25 cellular contexts compared by ENCODE assay signal in genomic region chr7:158997471-158997870, GRCh38.
DNase-seq lines count a peak whose midpoint lies in the region; ATAC-seq and TF ChIP-seq lines count a peak whose summit lies in the region.
"Had no signal": no experiment of that assay in that cellular context is flagged by ENCODE, and none has a peak within 500 bp of the region (broad histone marks: within the 10 kb centered on the region; RNA-seq: fewer than 3 reads in every experiment).

No MANE protein-coding gene starts in this region.

- intact Hi-C loops in natural killer cell (cut with micrococcal nuclease), result no loop called here

- H3K9ac ChIP-seq in ES-I3 (ENCODE audit: low read depth, low read length) (peak overlapping the region; percentile 21; the same call in 1 of the 2 replicates), HUES6 (ENCODE audit: low read length) (no peak overlapping the region), GM23248 (no peak overlapping the region)

- no peaks in the 10 kb centered on the region for H3F3A ChIP-seq in GM23248 (ENCODE audit: insufficient read depth)

- no peak overlapping the region for H3K27ac ChIP-seq in HUES6 (ENCODE audit: low read depth, low read length)
- no peak overlapping the region for H3K27ac ChIP-seq in coronary artery
- H3K27ac ChIP-seq in GM23248, result no peak overlapping the region
- H3K27ac ChIP-seq: cardiac muscle cell, VCaP had no signal

- H3K4me3 ChIP-seq in HUES6 (ENCODE audit: low read depth, low read length), result peak overlapping the region; percentile 16; the same call in 1 of the 2 replicates
- H3K4me3 ChIP-seq in coronary artery, result peak overlapping the region; percentile 58
- H3K4me3 ChIP-seq in GM23248, result no peak overlapping the region
- H3K4me3 ChIP-seq: cardiac muscle cell had no signal

- no peaks in the 10 kb centered on the region for H3K9me2 ChIP-seq in GM23248 (ENCODE audit: insufficient read depth)

- no peak overlapping the region for H3K4me2 ChIP-seq in GM23248 (ENCODE audit: unreplicated experiment)

- peaks cover 8 to 9% of the 10 kb centered on the region in 2 donors for H3K4me1 Mint-ChIP-seq in natural killer cell
- H3K4me1 Mint-ChIP-seq: activated CD4-positive, alpha-beta memory T cell treated with anti-CD3 and anti-CD28 coated beads, Interleukin-2, amount 10 ng/mL, durations not matched to agents 7 days and 5 days; nephron had no signal

- no peak for DNase-seq in coronary artery (ENCODE audit: low spot score)
- no peak for DNase-seq in natural killer cell
- no peak for DNase-seq in GM23248
- DNase-seq in foreskin melanocyte, result no peak
- DNase-seq: activated CD4-positive, alpha-beta memory T cell treated with anti-CD3 and anti-CD28 coated beads, Interleukin-2, amount 10 ng/mL, durations not matched to agents 7 days and 5 days; activated naive CD4-positive, alpha-beta T cell; activated T-cell treated with anti-CD3 and anti-CD28 coated beads for 4 hours; amygdala; COR-L47; dermis blood vessel endothelial cell; Karpas-422; kidney glomerular epithelial cell; mesenchymal stem cell; NCI-H774; PC-3; stimulated activated CD4-positive, alpha-beta T cell treated with anti-CD3 and anti-CD28 coated beads, Interleukin-2, amount 100 ng/mL, for 24 hours; stimulated activated naive CD4-positive, alpha-beta T cell; T-helper 2 cell; trophoblast cell had no signal

- H3K4me1 ChIP-seq in ES-I3 (ENCODE audit: insufficient read depth, low read length), result no peaks in the 10 kb centered on the region
- H3K4me1 ChIP-seq in HUES6 (ENCODE audit: control insufficient read depth, insufficient read depth, low read length), result peaks cover 2% of the 10 kb centered on the region; the same call in 1 of the 2 replicates
- no peaks in the 10 kb centered on the region for H3K4me1 ChIP-seq in GM23248 (ENCODE audit: insufficient read depth)

- H3K36me3 ChIP-seq in ES-I3 (ENCODE audit: insufficient read depth, low read length) (no peaks in the 10 kb centered on the region), HUES6 (ENCODE audit: control insufficient read depth, insufficient read depth, low read length) (no peaks in the 10 kb centered on the region), GM23248 (ENCODE audit: low read depth) (no peaks in the 10 kb centered on the region)
- H3K36me3 ChIP-seq: cardiac muscle cell had no signal

- in situ Hi-C loops in GM23248 (cut with MboI), result no loop called here

- H3K27me3 Mint-ChIP-seq in natural killer cell (ENCODE audit: low read depth in 2 of 2), result peaks cover 21 to 40% of the 10 kb centered on the region in 2 donors

- no peaks in the 10 kb centered on the region for H3K79me2 ChIP-seq in GM23248 (ENCODE audit: insufficient read depth)

- H3K27me3 ChIP-seq in HUES6 (ENCODE audit: control insufficient read depth, insufficient read depth, low read length), result peaks cover 57% of the 10 kb centered on the region
- H3K27me3 ChIP-seq in GM23248 (replicated peaks; ENCODE audit: insufficient read depth), result 0 out of 2 replicates have a peak, but pooled peaks cover 4% of the 10 kb centered on the region

- TF ChIP-seq CTCF in coronary artery (IDR thresholded peaks at IDR 0.05) (no peak), natural killer cell (IDR thresholded peaks at IDR 0.05) (no peak)

- WGBS in GM23248 (ENCODE audit: low coverage in 1 of 2, low lambda C conversion rate in 2 of 2, missing lambda C conversion rate in 2 of 2), 2 experiments, result 86 to 96% methylated on average over 13 to 22 of the region's 22 CpGs

- H3K36me3 Mint-ChIP-seq in natural killer cell, result peaks cover 7% of the 10 kb centered on the region

- H3K4me3 Mint-ChIP-seq in natural killer cell, result peak overlapping the region; percentile 52
- H3K4me3 Mint-ChIP-seq: activated CD4-positive, alpha-beta memory T cell treated with anti-CD3 and anti-CD28 coated beads, Interleukin-2, amount 10 ng/mL, durations not matched to agents 7 days and 5 days; nephron had no signal

- ATAC-seq in natural killer cell (no peak), HG02642 (IDR thresholded peaks at IDR 0.05; ENCODE audit: poor library complexity, unreplicated experiment) (no peak)
- ATAC-seq: PC-3 had no signal

- H3K27ac Mint-ChIP-seq in natural killer cell, result no peak overlapping the region
- H3K27ac Mint-ChIP-seq: activated CD4-positive, alpha-beta memory T cell treated with anti-CD3 and anti-CD28 coated beads, Interleukin-2, amount 10 ng/mL, durations not matched to agents 7 days and 5 days; nephron had no signal

- peaks cover 0 to 3% of the 10 kb centered on the region in 2 donors for H3K9me3 Mint-ChIP-seq in natural killer cell

- no peak overlapping the region for H2AFZ ChIP-seq in GM23248

- H3K9me3 ChIP-seq in ES-I3 (ENCODE audit: control insufficient read depth, insufficient read depth, low read length), result peaks cover 10% of the 10 kb centered on the region
- H3K9me3 ChIP-seq in HUES6 (ENCODE audit: control insufficient read depth, insufficient read depth, low read depth, low read length), result peaks cover 12% of the 10 kb centered on the region
- no peaks in the 10 kb centered on the region for H3K9me3 ChIP-seq in GM23248 (ENCODE audit: low read depth)

- H4K20me1 ChIP-seq in GM23248 (ENCODE audit: insufficient read depth), result no peaks in the 10 kb centered on the region
